In genomic region chr6:168117942-168118341, GRCh38 we compare ENCODE assay signal across 13 cellular contexts. TPM values are rescaled to one million over a fixed set of nuclear protein-coding genes. Genes with fewer than 3 reads are reported as not detected.
DNase-seq lines count a peak whose midpoint lies in the region; ATAC-seq, FAIRE-seq and TF ChIP-seq lines count a peak whose summit lies in the region.
"Had no signal": no experiment of that assay in that cellular context is flagged by ENCODE, and none has a peak within 500 bp of the region (broad histone marks: within the 10 kb centered on the region; RNA-seq: fewer than 3 reads in every experiment).

No MANE protein-coding gene starts in this region.

- H3K27ac ChIP-seq in OCI-LY7 (ENCODE audit: low read depth, low read length, poor library complexity, severe bottlenecking) (no peak overlapping the region), osteoblast (ENCODE audit: low read depth, low read length) (no peak overlapping the region)

- CTCF ChIA-PET in OCI-LY7 (lab: Charles Lee; ENCODE audit: unreplicated experiment): no interaction called here

- peak; percentile 5 for TF ChIP-seq CTCF in D721Med (IDR thresholded peaks at IDR 0.05; ENCODE audit: insufficient read depth, missing control alignments)
- TF ChIP-seq CTCF in OCI-LY7 (conservative IDR thresholded peaks at IDR 0.05; ENCODE audit: low read length): peak; percentile 50
- TF ChIP-seq CTCF in epithelial cell of proximal tubule (conservative IDR thresholded peaks at IDR 0.05; ENCODE audit: low read depth, low read length): peak; percentile 60
- TF ChIP-seq CTCF in osteoblast (IDR thresholded peaks at IDR 0.05; ENCODE audit: extremely low read depth, low read depth, low read length): peak; percentile 36

- H3K27me3 ChIP-seq in osteoblast (ENCODE audit: insufficient read depth, low read length): no peaks in the 10 kb centered on the region

- FAIRE-seq in D721Med (lab: Jason Lieb, UNC): no peak

- H3K36me3 ChIP-seq in OCI-LY7 (ENCODE audit: insufficient read depth, low read length) (no peaks in the 10 kb centered on the region), osteoblast (ENCODE audit: insufficient read depth, low read length) (no peaks in the 10 kb centered on the region)
- H3K36me3 ChIP-seq: HAP-1 had no signal

- H3K9me3 ChIP-seq in OCI-LY7 (ENCODE audit: low read length) (no peaks in the 10 kb centered on the region), osteoblast (ENCODE audit: low read depth, low read length) (no peaks in the 10 kb centered on the region)
- H3K9me3 ChIP-seq: HAP-1 had no signal

- no peaks in the 10 kb centered on the region for H3K4me1 ChIP-seq in OCI-LY7 (ENCODE audit: insufficient read depth, low read length, poor library complexity, severe bottlenecking)
- H3K4me1 ChIP-seq in osteoblast (ENCODE audit: insufficient read depth, low read length): no peaks in the 10 kb centered on the region
- H3K4me1 ChIP-seq: HAP-1 had no signal

- H3K9me2 ChIP-seq in OCI-LY7 (ENCODE audit: insufficient read depth, low read length): no peaks in the 10 kb centered on the region

- POLR2A ChIA-PET in OCI-LY7 (lab: Charles Lee): no interaction called here

- H3K79me2 ChIP-seq in OCI-LY7 (ENCODE audit: insufficient read depth, low read depth, low read length) (no peaks in the 10 kb centered on the region), osteoblast (ENCODE audit: insufficient read depth, low read length) (no peaks in the 10 kb centered on the region)

- H2AFZ ChIP-seq in OCI-LY7 (ENCODE audit: low read length) (no peak overlapping the region), osteoblast (ENCODE audit: low read length) (no peak overlapping the region)

- ATAC-seq in HG03469 (IDR thresholded peaks at IDR 0.05; ENCODE audit: unreplicated experiment) (no peak), GM19397 (IDR thresholded peaks at IDR 0.05; ENCODE audit: unreplicated experiment) (no peak)
- ATAC-seq: stimulated activated naive CD8-positive, alpha-beta T cell treated with anti-CD3 and anti-CD28 coated beads, Interleukin-15, amount 100 ng/mL, for 72 hours had no signal

- DNase-seq in D721Med (ENCODE audit: insufficient read length, low spot score) (no peak), OCI-LY7 (ENCODE audit: low spot score) (no peak), epithelial cell of proximal tubule (ENCODE audit: low read depth) (no peak), osteoblast (ENCODE audit: insufficient read length, low spot score, missing footprints) (no peak), cerebellum (ENCODE audit: low spot score) (no peak)
- DNase-seq: activated naive CD4-positive, alpha-beta T cell treated with anti-CD3 and anti-CD28 coated beads for 36 hours; stimulated activated CD4-positive, alpha-beta T cell treated with anti-CD3 and anti-CD28 coated beads, Interleukin-4, amount 100 ng/mL, for 1 hour; stimulated activated naive CD8-positive, alpha-beta T cell treated with anti-CD3 and anti-CD28 coated beads, Interleukin-15, amount 100 ng/mL, for 72 hours; SW 1271 had no signal

- intact Hi-C loops in OCI-LY7 (cut with micrococcal nuclease; ENCODE audit: unreplicated experiment): no loop called here

- no TSS peak for BruUV-seq in OCI-LY7 (replicated peaks; lab: Mats Ljungman, UMichigan)

- H3K4me3 ChIP-seq in OCI-LY7 (ENCODE audit: low read depth, low read length, poor library complexity, severe bottlenecking) (no peak overlapping the region), epithelial cell of proximal tubule (ENCODE audit: low read depth, low read length) (no peak overlapping the region), osteoblast (ENCODE audit: insufficient read depth, low read length) (no peak overlapping the region)
- H3K4me3 ChIP-seq: HAP-1 had no signal

- H3K4me2 ChIP-seq in OCI-LY7 (ENCODE audit: low read length) (no peak overlapping the region), osteoblast (ENCODE audit: insufficient read depth, low read length) (no peak overlapping the region)

- H4K20me1 ChIP-seq in OCI-LY7 (ENCODE audit: insufficient read depth, low read length): no peaks in the 10 kb centered on the region
- no peaks in the 10 kb centered on the region for H4K20me1 ChIP-seq in osteoblast (ENCODE audit: insufficient read depth, low read length)

RNA-seq across cellular contexts. Expression of gene FRMD1, which starts 38.9 kb away (rescaled TPM):
- total RNA-seq in OCI-LY7 (2014; rRNA removed; shearing (Covaris generic)): not detected in 2 replicates
- total RNA-seq in OCI-LY7 (2022) (not detected in 2 replicates), epithelial cell of proximal tubule (not detected in 2 replicates), osteoblast (under 0.01 TPM in 2 replicates), cerebellum (not detected)
- total RNA-seq: activated naive CD4-positive, alpha-beta T cell treated with anti-CD3 and anti-CD28 coated beads for 36 hours; dermis microvascular lymphatic vessel endothelial cell had no signal

Comparison
In these comparisons a context has a peak if more than half of its experiments do, and no peak if none do; other contexts are left out.
1. CTCF ChIP-seq: peak in every context shown above with its lines; median percentile 60 in epithelial cell of proximal tubule; 50 in OCI-LY7; 36 in osteoblast; 5 in D721Med.